ENCODE assay signal across 8 cellular contexts in the genomic region with DNA sequence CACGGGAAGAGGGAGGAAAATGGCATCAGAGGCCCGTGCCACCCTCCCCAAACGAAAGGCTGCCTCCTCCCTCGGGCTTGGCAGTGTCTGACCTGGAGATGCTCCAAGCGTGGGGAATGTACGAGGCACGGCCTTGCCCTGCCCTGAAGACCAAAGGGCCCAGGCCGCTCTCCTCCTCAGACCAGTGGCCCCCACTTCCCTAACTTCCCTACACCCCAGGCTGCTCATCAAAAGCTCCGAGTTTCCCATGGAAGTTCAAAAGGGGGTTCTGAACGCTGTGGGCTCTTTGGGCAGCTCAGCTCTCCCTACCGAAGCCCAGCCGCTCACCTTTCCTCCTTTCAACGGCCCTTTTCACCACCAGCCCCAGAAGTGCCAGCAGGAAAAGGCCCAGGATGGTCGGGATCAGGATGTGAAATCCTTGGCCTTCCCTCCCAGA. TPM values are rescaled to one million over a fixed set of nuclear protein-coding genes. Genes with fewer than 3 reads are reported as not detected.
A peak's percentile ranks its signal among the peaks of the same experiment; 100 is the strongest.
DNase-seq lines count a peak whose midpoint lies in the region; ATAC-seq and TF ChIP-seq lines count a peak whose summit lies in the region.

No MANE protein-coding gene starts in this region.

- no peaks in the 10 kb centered on the region for H3K9me3 Mint-ChIP-seq in nephron

- peak overlapping the region; percentile 55 to 67 (median 55) for H3K4me3 Mint-ChIP-seq in nephron

- H3K9me3 ChIP-seq in BE2C, result no peaks in the 10 kb centered on the region

- H3K27me3 Mint-ChIP-seq in nephron (ENCODE audit: low read depth), result peaks cover 87% of the 10 kb centered on the region

- no peak; the same call in 1 of the 2 replicates for TF ChIP-seq CTCF in BE2C (IDR thresholded peaks at IDR 0.05; ENCODE audit: low read depth, low read length)
- TF ChIP-seq CTCF in epithelial cell of proximal tubule (conservative IDR thresholded peaks at IDR 0.05; ENCODE audit: low read depth, low read length), result no peak
- TF ChIP-seq CTCF in nephron (IDR thresholded peaks at IDR 0.05; ENCODE audit: unreplicated experiment in 3 of 3), result no peak

- H3K4me1 Mint-ChIP-seq in nephron, result peaks cover 4% of the 10 kb centered on the region

- no peaks in the 10 kb centered on the region for H3K36me3 Mint-ChIP-seq in nephron (ENCODE audit: low read depth)

- no peak for DNase-seq in BE2C
- peak; percentile 42 for DNase-seq in NCI-H226
- DNase-seq in epithelial cell of proximal tubule (ENCODE audit: low read depth), result no peak
- DNase-seq in stimulated activated CD4-positive, alpha-beta T cell treated with anti-CD3 and anti-CD28 coated beads, Interleukin-4, amount 100 ng/mL, for 24 hours, result no peak

- H3K4me3 ChIP-seq in BE2C (ENCODE audit: low read depth, low read length) (peak overlapping the region; percentile 54), epithelial cell of proximal tubule (ENCODE audit: low read depth, low read length) (peak overlapping the region; percentile 55)

- ATAC-seq in GM18868 (IDR thresholded peaks at IDR 0.05; ENCODE audit: unreplicated experiment), result no peak
- ATAC-seq in GM21381 (IDR thresholded peaks at IDR 0.05; ENCODE audit: unreplicated experiment), result no peak
- ATAC-seq in GM21360 (IDR thresholded peaks at IDR 0.05; ENCODE audit: unreplicated experiment), result no peak

- no peak overlapping the region for H3K27ac Mint-ChIP-seq in nephron

- peaks cover 3% of the 10 kb centered on the region for H3K4me1 ChIP-seq in BE2C

- peaks cover 7% of the 10 kb centered on the region for H3K27me3 ChIP-seq in BE2C

- no peaks in the 10 kb centered on the region for H3K36me3 ChIP-seq in BE2C

RNA-seq across cellular contexts. Expression of a gene that starts 11.8 kb away (rescaled TPM):
- polyA plus RNA-seq in BE2C (2012; ENCODE audit: insufficient read depth, insufficient read length, low read depth), result 1.0 TPM
- total RNA-seq in epithelial cell of proximal tubule, result 0.65 TPM in 1 of 2 replicates, not detected in the other

RNA-seq across cellular contexts. Expression of a gene that starts 12.7 kb away (rescaled TPM):
- 0.36 TPM for polyA plus RNA-seq in BE2C (2012; ENCODE audit: insufficient read depth, insufficient read length, low read depth)
- total RNA-seq in epithelial cell of proximal tubule, result 1.1 TPM in 1 of 2 replicates, not detected in the other

RNA-seq across cellular contexts. Expression of a gene that starts 36.4 kb away (rescaled TPM):
- polyA plus RNA-seq in BE2C (2012; ENCODE audit: insufficient read depth, insufficient read length, low read depth), result not detected
- 0.06 TPM in 1 of 2 replicates, not detected in the other for total RNA-seq in epithelial cell of proximal tubule

RNA-seq across cellular contexts. Expression of a gene that starts 44.5 kb away (rescaled TPM):
- polyA plus RNA-seq in BE2C (2012; ENCODE audit: insufficient read depth, insufficient read length, low read depth), result not detected
- total RNA-seq in epithelial cell of proximal tubule, result not detected in 2 replicates
